8 cellular contexts compared by ENCODE assay signal in genomic region chr19:1591421-1592022, GRCh38. TPM values are rescaled to one million over a fixed set of nuclear protein-coding genes. Genes with fewer than 3 reads are reported as not detected.
DNase-seq lines count a peak whose midpoint lies in the region; TF ChIP-seq lines count a peak whose summit lies in the region.

No MANE protein-coding gene starts in this region.

- peaks cover 10% of the 10 kb centered on the region for H3K36me3 Mint-ChIP-seq in mesothelial cell of epicardium

- peaks cover 27% of the 10 kb centered on the region for H3K4me1 Mint-ChIP-seq in mesothelial cell of epicardium

- peak overlapping the region; percentile 83 for H3K4me3 Mint-ChIP-seq in mesothelial cell of epicardium

- TF ChIP-seq CTCF in mesothelial cell of epicardium (IDR thresholded peaks at IDR 0.05; ENCODE audit: unreplicated experiment) = no peak

- no peaks in the 10 kb centered on the region for H3K9me3 Mint-ChIP-seq in mesothelial cell of epicardium

- peak; percentile 41 for DNase-seq in NCI-H748 (lab: John Stamatoyannopoulos, UW; ENCODE audit: unreplicated experiment)
- no peak for DNase-seq in NCI-H748 treated with DMSO at 0.1 percent for 48 hours (lab: John Stamatoyannopoulos, UW)
- DNase-seq in NCI-H446 (lab: John Stamatoyannopoulos, UW) = peak; percentile 36 to 59
- DNase-seq in central memory CD4-positive, alpha-beta T cell = peak; percentile 21
- no peak for DNase-seq in mesothelial cell of epicardium (ENCODE audit: low spot score in 2 of 2, unreplicated experiment in 2 of 2)
- no peak for DNase-seq in G401 (ENCODE audit: low spot score)
- no peak for DNase-seq in hippocampal formation (lab: John Stamatoyannopoulos, UW)
- no peak for DNase-seq in putamen (ENCODE audit: low spot score)

- no peaks in the 10 kb centered on the region for H3K27me3 Mint-ChIP-seq in mesothelial cell of epicardium (ENCODE audit: low read depth)

- H3K27ac Mint-ChIP-seq in mesothelial cell of epicardium = peak overlapping the region; percentile 92

- in situ Hi-C loops in G401 (cut with HindIII; ENCODE audit: low sequenced_read_pairs) = no loop called here

RNA-seq across cellular contexts. Expression of gene MBD3, which starts 1.1 kb away (rescaled TPM):
- total RNA-seq in mesothelial cell of epicardium = 103 to 111 TPM (median 105 TPM) in 3 replicates
- total RNA-seq in G401 (2014; rRNA removed; shearing (Covaris generic)) = 164 and 166 TPM in 2 replicates

RNA-seq across cellular contexts. Expression of gene UQCR11, which starts 13.7 kb away (rescaled TPM):
- 143 to 154 TPM (median 153 TPM) in 3 replicates for total RNA-seq in mesothelial cell of epicardium
- total RNA-seq in G401 (2014; rRNA removed; shearing (Covaris generic)) = 141 and 200 TPM in 2 replicates

RNA-seq across cellular contexts. Expression of gene MEX3D, which starts 23.4 kb away (rescaled TPM):
- 91.7 to 96.3 TPM (median 93.1 TPM) in 3 replicates for total RNA-seq in mesothelial cell of epicardium
- 105 and 123 TPM in 2 replicates for total RNA-seq in G401 (2014; rRNA removed; shearing (Covaris generic))

Comparison
In these comparisons a context has a peak if more than half of its experiments do, and no peak if none do; other contexts are left out.
1. DNase-seq: peak in NCI-H748 (single experiment), NCI-H446 (2 of 2) and central memory CD4-positive, alpha-beta T cell (single experiment); none in NCI-H748 treated with DMSO at 0.1 percent for 48 hours (single experiment), mesothelial cell of epicardium (0 of 2), G401 (single experiment), hippocampal formation (0 of 2) and putamen (single experiment).